1 cellular context compared by ENCODE assay signal in genomic region chr7:120554960-120555571, GRCh38.
TF ChIP-seq lines count a peak whose summit lies in the region.

No MANE protein-coding gene starts in this region.

TF ChIP-seq in GM23338, 12 proteins besides CTCF, POLR2A, EP300 and RAD21 (continued from another document):
- TF ChIP-seq, protein P1, sequence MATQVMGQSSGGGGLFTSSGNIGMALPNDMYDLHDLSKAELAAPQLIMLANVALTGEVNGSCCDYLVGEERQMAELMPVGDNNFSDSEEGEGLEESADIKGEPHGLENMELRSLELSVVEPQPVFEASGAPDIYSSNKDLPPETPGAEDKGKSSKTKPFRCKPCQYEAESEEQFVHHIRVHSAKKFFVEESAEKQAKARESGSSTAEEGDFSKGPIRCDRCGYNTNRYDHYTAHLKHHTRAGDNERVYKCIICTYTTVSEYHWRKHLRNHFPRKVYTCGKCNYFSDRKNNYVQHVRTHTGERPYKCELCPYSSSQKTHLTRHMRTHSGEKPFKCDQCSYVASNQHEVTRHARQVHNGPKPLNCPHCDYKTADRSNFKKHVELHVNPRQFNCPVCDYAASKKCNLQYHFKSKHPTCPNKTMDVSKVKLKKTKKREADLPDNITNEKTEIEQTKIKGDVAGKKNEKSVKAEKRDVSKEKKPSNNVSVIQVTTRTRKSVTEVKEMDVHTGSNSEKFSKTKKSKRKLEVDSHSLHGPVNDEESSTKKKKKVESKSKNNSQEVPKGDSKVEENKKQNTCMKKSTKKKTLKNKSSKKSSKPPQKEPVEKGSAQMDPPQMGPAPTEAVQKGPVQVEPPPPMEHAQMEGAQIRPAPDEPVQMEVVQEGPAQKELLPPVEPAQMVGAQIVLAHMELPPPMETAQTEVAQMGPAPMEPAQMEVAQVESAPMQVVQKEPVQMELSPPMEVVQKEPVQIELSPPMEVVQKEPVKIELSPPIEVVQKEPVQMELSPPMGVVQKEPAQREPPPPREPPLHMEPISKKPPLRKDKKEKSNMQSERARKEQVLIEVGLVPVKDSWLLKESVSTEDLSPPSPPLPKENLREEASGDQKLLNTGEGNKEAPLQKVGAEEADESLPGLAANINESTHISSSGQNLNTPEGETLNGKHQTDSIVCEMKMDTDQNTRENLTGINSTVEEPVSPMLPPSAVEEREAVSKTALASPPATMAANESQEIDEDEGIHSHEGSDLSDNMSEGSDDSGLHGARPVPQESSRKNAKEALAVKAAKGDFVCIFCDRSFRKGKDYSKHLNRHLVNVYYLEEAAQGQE (IDR thresholded peaks at IDR 0.05; ENCODE audit: unreplicated experiment): no peak
- TF ChIP-seq ZNF114 (CRISPR knock-in tag; IDR thresholded peaks at IDR 0.05): no peak
